7 cellular contexts compared by ENCODE assay signal in the genomic region with DNA sequence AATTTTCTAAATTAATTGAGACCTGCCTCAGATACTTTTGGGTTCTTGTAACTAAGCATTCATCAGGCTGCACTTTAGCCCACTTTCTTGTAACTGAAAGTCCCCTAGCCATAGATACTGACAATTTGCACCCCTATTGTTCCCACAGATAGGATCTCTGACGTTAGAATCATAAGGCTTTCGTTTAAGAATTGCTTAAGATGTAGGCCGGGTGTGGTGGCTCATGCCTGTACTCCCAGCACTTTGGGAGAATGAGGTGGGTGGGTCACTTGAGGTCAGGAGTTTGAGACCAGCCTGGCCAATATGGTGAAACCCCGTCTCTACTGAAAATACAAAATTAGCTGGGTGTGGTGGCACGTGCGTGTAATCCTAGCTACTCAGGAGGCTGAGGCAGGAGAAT. TPM values are rescaled to one million over a fixed set of nuclear protein-coding genes. Genes with fewer than 3 reads are reported as not detected.
"Had no signal": no experiment of that assay in that cellular context is flagged by ENCODE, and none has a peak within 500 bp of the region (broad histone marks: within the 10 kb centered on the region; RNA-seq: fewer than 3 reads in every experiment).

No MANE protein-coding gene starts in this region.

RNA-seq across cellular contexts. Expression of gene ERVH48-1, which starts 32.7 kb away (rescaled TPM):
- total RNA-seq: activated CD4-positive, alpha-beta memory T cell treated with anti-CD3 and anti-CD28 coated beads, Interleukin-2, amount 10 ng/mL, durations not matched to agents 7 days and 5 days; activated CD8-positive, alpha-beta memory T cell treated with anti-CD3 and anti-CD28 coated beads, Interleukin-2, amount 10 ng/mL, durations not matched to agents 7 days and 5 days; aorta; LHCN-M2; RPMI7951; SJSA1 had no signal
- polyA plus RNA-seq: aorta, SK-N-SH had no signal
